ENCODE assay signal across 11 cellular contexts in the genomic region with DNA sequence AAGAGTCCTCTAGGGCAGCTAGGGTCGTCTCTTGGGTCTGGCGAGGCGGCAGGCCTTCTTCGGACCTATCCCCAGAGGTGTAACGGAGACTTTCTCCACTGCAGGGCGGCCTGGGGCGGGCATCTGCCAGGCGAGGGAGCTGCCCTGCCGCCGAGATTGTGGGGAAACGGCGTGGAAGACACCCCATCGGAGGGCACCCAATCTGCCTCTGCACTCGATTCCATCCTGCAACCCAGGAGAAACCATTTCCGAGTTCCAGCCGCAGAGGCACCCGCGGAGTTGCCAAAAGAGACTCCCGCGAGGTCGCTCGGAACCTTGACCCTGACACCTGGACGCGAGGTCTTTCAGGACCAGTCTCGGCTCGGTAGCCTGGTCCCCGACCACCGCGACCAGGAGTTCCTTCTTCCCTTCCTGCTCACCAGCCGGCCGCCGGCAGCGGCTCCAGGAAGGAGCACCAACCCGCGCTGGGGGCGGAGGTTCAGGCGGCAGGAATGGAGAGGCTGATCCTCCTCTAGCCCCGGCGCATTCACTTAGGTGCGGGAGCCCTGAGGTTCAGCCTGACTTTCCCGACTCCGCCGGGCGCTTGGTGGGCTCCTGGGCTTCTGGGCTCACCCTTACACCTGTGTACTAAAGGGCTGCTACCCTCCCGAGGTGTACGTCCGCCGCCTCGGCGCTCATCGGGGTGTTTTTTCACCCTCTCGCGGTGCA. TPM values are rescaled to one million over a fixed set of nuclear protein-coding genes. Genes with fewer than 3 reads are reported as not detected.
DNase-seq lines count a peak whose midpoint lies in the region; ATAC-seq and TF ChIP-seq lines count a peak whose summit lies in the region.
"Had no signal": no experiment of that assay in that cellular context is flagged by ENCODE, and none has a peak within 500 bp of the region (broad histone marks: within the 10 kb centered on the region; RNA-seq: fewer than 3 reads in every experiment).

No MANE protein-coding gene starts in this region.

- peaks cover 0 to 45% (median 33%) of the 10 kb centered on the region in 9 donors for H3K4me1 ChIP-seq in heart right ventricle
- H3K4me1 ChIP-seq in psoas muscle = no peaks in the 10 kb centered on the region
- H3K4me1 ChIP-seq: SJSA1 had no signal

- H3K4me3 ChIP-seq in heart right ventricle (peak overlapping the region in 9 of 10 donors; percentile 2 to 50 (median 30)), psoas muscle (peak overlapping the region; percentile 30)
- H3K4me3 ChIP-seq: SJSA1 had no signal

- 6 to 7% methylated on average over 53 of the region's 53 CpGs for WGBS in heart right ventricle, 2 donors
- WGBS in psoas muscle, 3 donors = 23 to 33% (median 31%) methylated on average over 52 to 53 of the region's 53 CpGs

- peaks cover 10% of the 10 kb centered on the region for H3K4me1 Mint-ChIP-seq in activated T-helper 17 cell treated with anti-CD3 and anti-CD28 coated beads, Interleukin-2, amount 50 U/mL, for 72 hours

- intact Hi-C loops in heart right ventricle (cut with DNase I) (no loop called here), psoas muscle (cut with DNase I) (no loop called here)

- H3K36me3 ChIP-seq in heart right ventricle (no peaks in the 10 kb centered on the region), psoas muscle (ENCODE audit: insufficient read depth in 1 of 2, low read depth in 1 of 2) (peaks cover 0 to 19% of the 10 kb centered on the region in 2 donors)
- H3K36me3 ChIP-seq: SJSA1 had no signal

- H3K9me3 ChIP-seq in heart right ventricle = no peaks in the 10 kb centered on the region
- no peaks in the 10 kb centered on the region for H3K9me3 ChIP-seq in psoas muscle
- H3K9me3 ChIP-seq: SJSA1 had no signal

- H3K4me3 Mint-ChIP-seq in activated T-helper 17 cell treated with anti-CD3 and anti-CD28 coated beads, Interleukin-2, amount 50 U/mL, for 72 hours = peak overlapping the region; percentile 48

- H3K27me3 ChIP-seq in heart right ventricle = peaks cover 18 to 100% (median 100%) of the 10 kb centered on the region in 7 donors
- peaks cover 0 to 49% (median 15%) of the 10 kb centered on the region in 3 donors for H3K27me3 ChIP-seq in psoas muscle (ENCODE audit: insufficient read depth in 3 of 3, low read length in 2 of 3)
- H3K27me3 ChIP-seq: SJSA1 had no signal

- peak overlapping the region in 2 of 10 donors; percentile 28 to 39 for H3K27ac ChIP-seq in heart right ventricle
- no peak overlapping the region for H3K27ac ChIP-seq in psoas muscle
- H3K27ac ChIP-seq: SJSA1 had no signal

- DNase-seq in EH (ENCODE audit: low read depth) = peak; percentile 28
- no peak for DNase-seq in heart right ventricle
- peak; percentile 20 to 58 for DNase-seq in psoas muscle
- no peak for DNase-seq in SKM-1 (lab: John Stamatoyannopoulos, UW; ENCODE audit: unreplicated experiment)
- DNase-seq in UCSD-AML1 (lab: John Stamatoyannopoulos, UW; ENCODE audit: unreplicated experiment) = no peak
- DNase-seq in NCI-H446 (lab: John Stamatoyannopoulos, UW) = no peak
- DNase-seq: HCEC 1CT had no signal

- TF ChIP-seq CTCF in heart right ventricle (IDR thresholded peaks at IDR 0.05) = no peak
- no peak for TF ChIP-seq CTCF in psoas muscle (IDR thresholded peaks at IDR 0.05)

- H3K27ac Mint-ChIP-seq in activated T-helper 17 cell treated with anti-CD3 and anti-CD28 coated beads, Interleukin-2, amount 50 U/mL, for 72 hours = no peak overlapping the region

- no peaks in the 10 kb centered on the region for H3K9me3 Mint-ChIP-seq in activated T-helper 17 cell treated with anti-CD3 and anti-CD28 coated beads, Interleukin-2, amount 50 U/mL, for 72 hours

- ATAC-seq in activated T-helper 17 cell treated with anti-CD3 and anti-CD28 coated beads, Interleukin-2, amount 50 U/mL, for 72 hours (replicated peaks) = no peak
- ATAC-seq in heart right ventricle (peak in 6 of 8 donors; percentile 11 to 45 (median 32)), psoas muscle (peak in 1 of 4 donors; percentile 12), HG02571 (IDR thresholded peaks at IDR 0.05; ENCODE audit: unreplicated experiment) (no peak)

- peaks cover 59% of the 10 kb centered on the region for H3K27me3 Mint-ChIP-seq in activated T-helper 17 cell treated with anti-CD3 and anti-CD28 coated beads, Interleukin-2, amount 50 U/mL, for 72 hours

- no peaks in the 10 kb centered on the region for H3K36me3 Mint-ChIP-seq in activated T-helper 17 cell treated with anti-CD3 and anti-CD28 coated beads, Interleukin-2, amount 50 U/mL, for 72 hours (ENCODE audit: low read depth)

RNA-seq across cellular contexts. Expression of a gene that starts 8.2 kb away (rescaled TPM):
- total RNA-seq in activated T-helper 17 cell treated with anti-CD3 and anti-CD28 coated beads, Interleukin-2, amount 50 U/mL, for 72 hours = not detected
- total RNA-seq in heart right ventricle = under 1 TPM; 0.17 to 0.58 (median 0.37) TPM
- polyA plus RNA-seq in heart right ventricle = 1 to 10 TPM; 1.1 to 1.9 TPM
- total RNA-seq in psoas muscle = 10 to 100 TPM; 16.6 to 31.4 (median 29.3) TPM
- polyA plus RNA-seq in psoas muscle = 10 to 100 TPM; 27.3 to 50.8 (median 36.2) TPM

RNA-seq across cellular contexts. Expression of a gene that starts 59.6 kb away (rescaled TPM):
- not detected for total RNA-seq in activated T-helper 17 cell treated with anti-CD3 and anti-CD28 coated beads, Interleukin-2, amount 50 U/mL, for 72 hours
- total RNA-seq in heart right ventricle (not detected), psoas muscle (under 1 TPM in 1 of 4 donors, not detected in 3; 0.20 TPM)
- polyA plus RNA-seq in heart right ventricle (not detected), psoas muscle (under 1 TPM in 1 of 3 donors, not detected in 2; 0.01 TPM)
- total RNA-seq: myocyte, SJSA1 had no signal

Comparison
In these comparisons a context has a peak if more than half of its experiments do, and no peak if none do; other contexts are left out.
1. DNase-seq: peak in EH (single experiment) and psoas muscle (2 of 2); none in heart right ventricle (0 of 2), SKM-1 (single experiment), UCSD-AML1 (single experiment) and NCI-H446 (0 of 2).
2. ATAC-seq: peak in heart right ventricle (6 of 8); none in activated T-helper 17 cell treated with anti-CD3 and anti-CD28 coated beads, Interleukin-2, amount 50 U/mL, for 72 hours (single experiment) and HG02571 (single experiment).
3. RNA of a gene that starts 8.2 kb away (total RNA-seq): 16.6 to 31.4 TPM in psoas muscle; 0.17 to 0.58 TPM in heart right ventricle and not detected in activated T-helper 17 cell treated with anti-CD3 and anti-CD28 coated beads, Interleukin-2, amount 50 U/mL, for 72 hours; every median in the first group is over 10 times any median in the second.